3 cellular contexts compared by ENCODE assay signal in the genomic region with DNA sequence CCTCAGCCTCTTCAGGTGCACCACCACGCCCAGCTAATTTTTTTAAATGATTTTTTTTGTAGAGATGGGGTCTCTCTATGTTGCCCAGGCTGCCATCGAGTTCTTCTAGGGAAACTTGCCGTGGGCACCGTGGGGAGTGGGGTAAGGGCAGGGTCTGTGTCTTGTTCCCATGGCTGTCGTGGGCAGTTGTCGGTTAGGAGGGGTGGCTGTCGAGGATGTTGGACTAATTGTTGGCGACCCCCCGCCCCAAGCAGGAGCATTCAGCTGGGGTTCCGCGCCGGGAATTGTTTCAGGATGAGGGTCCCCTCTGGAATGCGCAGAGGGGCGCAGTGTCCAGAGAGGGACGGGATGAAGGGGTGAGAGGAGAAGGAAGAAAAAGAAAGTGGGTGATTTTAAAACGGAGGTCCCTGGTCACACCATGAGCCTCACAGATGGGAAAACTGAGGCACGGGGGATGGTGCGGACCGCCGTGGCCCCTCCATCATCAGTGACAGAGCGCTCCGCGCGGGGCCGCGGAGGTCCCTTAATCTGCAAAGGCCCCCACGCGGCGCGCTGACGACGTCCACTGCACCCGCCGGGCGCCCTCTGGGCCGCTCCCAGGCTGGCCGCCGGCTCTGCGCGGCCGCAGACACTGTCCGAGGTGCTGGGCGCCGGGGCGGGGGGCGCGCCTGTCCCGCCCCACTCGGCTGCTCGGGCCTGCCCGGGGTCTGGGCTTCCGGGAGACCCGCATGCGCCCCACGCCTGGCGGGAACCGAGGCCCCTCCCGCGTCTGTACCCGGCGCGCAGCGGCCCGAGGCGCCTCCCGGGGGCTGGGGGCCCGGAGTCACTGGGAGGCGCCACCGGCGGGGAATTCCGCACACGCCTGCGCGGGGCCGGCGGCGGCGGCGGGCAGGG.
TF ChIP-seq lines count a peak whose summit lies in the region.

No MANE protein-coding gene starts in this region.

TF ChIP-seq in A549, 52 proteins besides CTCF, POLR2A, EP300 and RAD21 (continues in another document):
- peak; percentile 37; the same call in 1 of the 2 replicates for TF ChIP-seq HOXA7 (CRISPR knock-in tag; IDR thresholded peaks at IDR 0.05)
- TF ChIP-seq HOXB5 (CRISPR knock-in tag; IDR thresholded peaks at IDR 0.05) = peak; percentile 96
- TF ChIP-seq TP53 (CRISPR knock-in tag; IDR thresholded peaks at IDR 0.05) = peak; percentile 88; the same call in 1 of the 2 replicates
- peak; percentile 93 for TF ChIP-seq EHF (CRISPR knock-in tag; IDR thresholded peaks at IDR 0.05)
- peak; percentile 90 for TF ChIP-seq REST (IDR thresholded peaks at IDR 0.05)
- TF ChIP-seq MAX (IDR thresholded peaks at IDR 0.05) = peak; percentile 84; the same call in 1 of the 2 replicates
- TF ChIP-seq MYC (IDR thresholded peaks at IDR 0.05; ENCODE audit: borderline replicate concordance, low read length) = peak; percentile 73; the same call in 1 of the 2 replicates
- TF ChIP-seq JUN (IDR thresholded peaks at IDR 0.05) = peak; percentile 62 to 81; a peak in 4 of 5 replicates
- peak; percentile 58; the same call in 1 of the 2 replicates for TF ChIP-seq ZSCAN20 (CRISPR knock-in tag; IDR thresholded peaks at IDR 0.05)
- TF ChIP-seq ELK1 (IDR thresholded peaks at IDR 0.05; ENCODE audit: low read depth, low read length) = no peak
- peak; percentile 56; the same call in 1 of the 2 replicates for TF ChIP-seq NPAS2 (CRISPR knock-in tag; IDR thresholded peaks at IDR 0.05; ENCODE audit: borderline replicate concordance)
- TF ChIP-seq NR3C1 (IDR thresholded peaks at IDR 0.05) = no peak
- peak; percentile 83; the same call in 1 of the 2 replicates for TF ChIP-seq CHD4 (IDR thresholded peaks at IDR 0.05; ENCODE audit: borderline replicate concordance)
- 0 out of 2 replicates have a peak, but pooled peaks have one; percentile 40 for TF ChIP-seq HDAC2 (IDR thresholded peaks at IDR 0.05)
- no peak for TF ChIP-seq RARB (CRISPR knock-in tag; IDR thresholded peaks at IDR 0.05)
- 0 out of 2 replicates have a peak, but pooled peaks have one; percentile 88 for TF ChIP-seq MAZ (IDR thresholded peaks at IDR 0.05; ENCODE audit: borderline replicate concordance, low read depth, low read length)

TF ChIP-seq in Ishikawa, 13 proteins besides CTCF, POLR2A, EP300 and RAD21:
- TF ChIP-seq REST (IDR thresholded peaks at IDR 0.05; ENCODE audit: low read depth) = peak; percentile 84
- TF ChIP-seq MAX (IDR thresholded peaks at IDR 0.05) = peak; percentile 61; the same call in 1 of the 2 replicates
- TF ChIP-seq TEAD4 (IDR thresholded peaks at IDR 0.05) = no peak

TF ChIP-seq in K562, 482 proteins besides CTCF, POLR2A, EP300 and RAD21 (continues in another document):
- TF ChIP-seq ZNF699 (CRISPR knock-in tag; IDR thresholded peaks at IDR 0.05; ENCODE audit: insufficient replicate concordance) = no peak
- TF ChIP-seq KLF10 (CRISPR knock-in tag; IDR thresholded peaks at IDR 0.05) = no peak
- TF ChIP-seq PRPF4 (IDR thresholded peaks at IDR 0.05; ENCODE audit: insufficient read depth, low read depth, low read length, poor library complexity, severe bottlenecking) = no peak
- TF ChIP-seq, protein P1, sequence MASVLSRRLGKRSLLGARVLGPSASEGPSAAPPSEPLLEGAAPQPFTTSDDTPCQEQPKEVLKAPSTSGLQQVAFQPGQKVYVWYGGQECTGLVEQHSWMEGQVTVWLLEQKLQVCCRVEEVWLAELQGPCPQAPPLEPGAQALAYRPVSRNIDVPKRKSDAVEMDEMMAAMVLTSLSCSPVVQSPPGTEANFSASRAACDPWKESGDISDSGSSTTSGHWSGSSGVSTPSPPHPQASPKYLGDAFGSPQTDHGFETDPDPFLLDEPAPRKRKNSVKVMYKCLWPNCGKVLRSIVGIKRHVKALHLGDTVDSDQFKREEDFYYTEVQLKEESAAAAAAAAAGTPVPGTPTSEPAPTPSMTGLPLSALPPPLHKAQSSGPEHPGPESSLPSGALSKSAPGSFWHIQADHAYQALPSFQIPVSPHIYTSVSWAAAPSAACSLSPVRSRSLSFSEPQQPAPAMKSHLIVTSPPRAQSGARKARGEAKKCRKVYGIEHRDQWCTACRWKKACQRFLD (CRISPR knock-in tag; IDR thresholded peaks at IDR 0.05) = peak; percentile 45; the same call in 1 of the 2 replicates
- TF ChIP-seq, protein P2, sequence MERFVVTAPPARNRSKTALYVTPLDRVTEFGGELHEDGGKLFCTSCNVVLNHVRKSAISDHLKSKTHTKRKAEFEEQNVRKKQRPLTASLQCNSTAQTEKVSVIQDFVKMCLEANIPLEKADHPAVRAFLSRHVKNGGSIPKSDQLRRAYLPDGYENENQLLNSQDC (CRISPR knock-in tag; IDR thresholded peaks at IDR 0.05) = no peak
- TF ChIP-seq ZNF589 (CRISPR knock-in tag; IDR thresholded peaks at IDR 0.05; ENCODE audit: low read depth) = no peak
- no peak for TF ChIP-seq SNRNP70 (optimal IDR thresholded peaks at IDR 0.05; ENCODE audit: low read depth, low read length)
- TF ChIP-seq POLR2G (IDR thresholded peaks at IDR 0.05; ENCODE audit: low read depth, low read length) = peak; percentile 83
- 0 out of 2 replicates have a peak, but pooled peaks have one; percentile 68 for TF ChIP-seq ZC3H4 (CRISPR knock-in tag; IDR thresholded peaks at IDR 0.05; ENCODE audit: borderline replicate concordance)
- TF ChIP-seq ZNF24 (IDR thresholded peaks at IDR 0.05) = 0 out of 2 replicates have a peak, but pooled peaks have one; percentile 24
- TF ChIP-seq GATAD2A (IDR thresholded peaks at IDR 0.05) = no peak
- no peak for TF ChIP-seq EZH2 (IDR thresholded peaks at IDR 0.05; ENCODE audit: borderline replicate concordance, low read depth, low read length)
- TF ChIP-seq, protein P3, sequence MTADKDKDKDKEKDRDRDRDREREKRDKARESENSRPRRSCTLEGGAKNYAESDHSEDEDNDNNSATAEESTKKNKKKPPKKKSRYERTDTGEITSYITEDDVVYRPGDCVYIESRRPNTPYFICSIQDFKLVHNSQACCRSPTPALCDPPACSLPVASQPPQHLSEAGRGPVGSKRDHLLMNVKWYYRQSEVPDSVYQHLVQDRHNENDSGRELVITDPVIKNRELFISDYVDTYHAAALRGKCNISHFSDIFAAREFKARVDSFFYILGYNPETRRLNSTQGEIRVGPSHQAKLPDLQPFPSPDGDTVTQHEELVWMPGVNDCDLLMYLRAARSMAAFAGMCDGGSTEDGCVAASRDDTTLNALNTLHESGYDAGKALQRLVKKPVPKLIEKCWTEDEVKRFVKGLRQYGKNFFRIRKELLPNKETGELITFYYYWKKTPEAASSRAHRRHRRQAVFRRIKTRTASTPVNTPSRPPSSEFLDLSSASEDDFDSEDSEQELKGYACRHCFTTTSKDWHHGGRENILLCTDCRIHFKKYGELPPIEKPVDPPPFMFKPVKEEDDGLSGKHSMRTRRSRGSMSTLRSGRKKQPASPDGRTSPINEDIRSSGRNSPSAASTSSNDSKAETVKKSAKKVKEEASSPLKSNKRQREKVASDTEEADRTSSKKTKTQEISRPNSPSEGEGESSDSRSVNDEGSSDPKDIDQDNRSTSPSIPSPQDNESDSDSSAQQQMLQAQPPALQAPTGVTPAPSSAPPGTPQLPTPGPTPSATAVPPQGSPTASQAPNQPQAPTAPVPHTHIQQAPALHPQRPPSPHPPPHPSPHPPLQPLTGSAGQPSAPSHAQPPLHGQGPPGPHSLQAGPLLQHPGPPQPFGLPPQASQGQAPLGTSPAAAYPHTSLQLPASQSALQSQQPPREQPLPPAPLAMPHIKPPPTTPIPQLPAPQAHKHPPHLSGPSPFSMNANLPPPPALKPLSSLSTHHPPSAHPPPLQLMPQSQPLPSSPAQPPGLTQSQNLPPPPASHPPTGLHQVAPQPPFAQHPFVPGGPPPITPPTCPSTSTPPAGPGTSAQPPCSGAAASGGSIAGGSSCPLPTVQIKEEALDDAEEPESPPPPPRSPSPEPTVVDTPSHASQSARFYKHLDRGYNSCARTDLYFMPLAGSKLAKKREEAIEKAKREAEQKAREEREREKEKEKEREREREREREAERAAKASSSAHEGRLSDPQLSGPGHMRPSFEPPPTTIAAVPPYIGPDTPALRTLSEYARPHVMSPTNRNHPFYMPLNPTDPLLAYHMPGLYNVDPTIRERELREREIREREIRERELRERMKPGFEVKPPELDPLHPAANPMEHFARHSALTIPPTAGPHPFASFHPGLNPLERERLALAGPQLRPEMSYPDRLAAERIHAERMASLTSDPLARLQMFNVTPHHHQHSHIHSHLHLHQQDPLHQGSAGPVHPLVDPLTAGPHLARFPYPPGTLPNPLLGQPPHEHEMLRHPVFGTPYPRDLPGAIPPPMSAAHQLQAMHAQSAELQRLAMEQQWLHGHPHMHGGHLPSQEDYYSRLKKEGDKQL (CRISPR knock-in tag; IDR thresholded peaks at IDR 0.05; ENCODE audit: borderline replicate concordance) = no peak
- no peak for TF ChIP-seq MEF2A (IDR thresholded peaks at IDR 0.05; ENCODE audit: control insufficient read depth, low read depth, low read length)
- peak; percentile 70 for TF ChIP-seq ZFX (CRISPR knock-in tag; IDR thresholded peaks at IDR 0.05)
- TF ChIP-seq EGR1 (conservative IDR thresholded peaks at IDR 0.05) = no peak
- no peak for TF ChIP-seq CREB5 (CRISPR knock-in tag; IDR thresholded peaks at IDR 0.05)
- TF ChIP-seq SRSF3 (IDR thresholded peaks at IDR 0.05; ENCODE audit: insufficient read depth, low read length) = 0 out of 2 replicates have a peak, but pooled peaks have one; percentile 64
- peak; percentile 44; the same call in 1 of the 2 replicates for TF ChIP-seq DMBX1 (CRISPR knock-in tag; IDR thresholded peaks at IDR 0.05; ENCODE audit: borderline replicate concordance)
- 0 out of 2 replicates have a peak, but pooled peaks have one; percentile 24 for TF ChIP-seq ZBTB40 (IDR thresholded peaks at IDR 0.05)
- TF ChIP-seq ZBTB40 (CRISPR knock-in tag; IDR thresholded peaks at IDR 0.05) = no peak
